ENCODE assay signal across 1 cellular context in the genomic region with DNA sequence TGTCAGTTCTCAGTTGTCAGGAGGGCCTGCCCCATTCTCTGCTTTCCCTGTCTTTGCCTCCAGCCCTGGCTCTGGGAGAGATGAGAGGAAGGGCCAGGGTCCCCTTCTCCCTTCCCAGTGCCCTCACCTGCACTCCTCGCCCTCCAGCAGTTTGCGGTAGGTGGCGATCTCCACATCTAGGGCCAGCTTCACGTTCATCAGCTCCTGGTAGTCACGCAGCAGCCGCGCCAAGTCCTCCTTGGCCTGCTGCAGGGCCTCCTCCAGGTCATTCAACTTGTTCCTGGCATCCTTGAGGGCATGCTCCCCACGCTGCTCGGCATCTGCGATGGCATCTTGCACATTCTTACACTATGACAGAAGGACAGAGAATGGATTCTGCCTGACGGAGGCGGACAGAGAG.
TF ChIP-seq lines count a peak whose summit lies in the region.

No MANE protein-coding gene starts in this region.

TF ChIP-seq in GM23338, 12 proteins besides CTCF, POLR2A, EP300 and RAD21:
- TF ChIP-seq, protein P1, sequence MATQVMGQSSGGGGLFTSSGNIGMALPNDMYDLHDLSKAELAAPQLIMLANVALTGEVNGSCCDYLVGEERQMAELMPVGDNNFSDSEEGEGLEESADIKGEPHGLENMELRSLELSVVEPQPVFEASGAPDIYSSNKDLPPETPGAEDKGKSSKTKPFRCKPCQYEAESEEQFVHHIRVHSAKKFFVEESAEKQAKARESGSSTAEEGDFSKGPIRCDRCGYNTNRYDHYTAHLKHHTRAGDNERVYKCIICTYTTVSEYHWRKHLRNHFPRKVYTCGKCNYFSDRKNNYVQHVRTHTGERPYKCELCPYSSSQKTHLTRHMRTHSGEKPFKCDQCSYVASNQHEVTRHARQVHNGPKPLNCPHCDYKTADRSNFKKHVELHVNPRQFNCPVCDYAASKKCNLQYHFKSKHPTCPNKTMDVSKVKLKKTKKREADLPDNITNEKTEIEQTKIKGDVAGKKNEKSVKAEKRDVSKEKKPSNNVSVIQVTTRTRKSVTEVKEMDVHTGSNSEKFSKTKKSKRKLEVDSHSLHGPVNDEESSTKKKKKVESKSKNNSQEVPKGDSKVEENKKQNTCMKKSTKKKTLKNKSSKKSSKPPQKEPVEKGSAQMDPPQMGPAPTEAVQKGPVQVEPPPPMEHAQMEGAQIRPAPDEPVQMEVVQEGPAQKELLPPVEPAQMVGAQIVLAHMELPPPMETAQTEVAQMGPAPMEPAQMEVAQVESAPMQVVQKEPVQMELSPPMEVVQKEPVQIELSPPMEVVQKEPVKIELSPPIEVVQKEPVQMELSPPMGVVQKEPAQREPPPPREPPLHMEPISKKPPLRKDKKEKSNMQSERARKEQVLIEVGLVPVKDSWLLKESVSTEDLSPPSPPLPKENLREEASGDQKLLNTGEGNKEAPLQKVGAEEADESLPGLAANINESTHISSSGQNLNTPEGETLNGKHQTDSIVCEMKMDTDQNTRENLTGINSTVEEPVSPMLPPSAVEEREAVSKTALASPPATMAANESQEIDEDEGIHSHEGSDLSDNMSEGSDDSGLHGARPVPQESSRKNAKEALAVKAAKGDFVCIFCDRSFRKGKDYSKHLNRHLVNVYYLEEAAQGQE (IDR thresholded peaks at IDR 0.05; ENCODE audit: unreplicated experiment), result no peak
- TF ChIP-seq ZNF462 (CRISPR knock-in tag; IDR thresholded peaks at IDR 0.05), result no peak
- TF ChIP-seq ZNF331 (CRISPR knock-in tag; IDR thresholded peaks at IDR 0.05; ENCODE audit: low read depth), result no peak
